In the genomic region with DNA sequence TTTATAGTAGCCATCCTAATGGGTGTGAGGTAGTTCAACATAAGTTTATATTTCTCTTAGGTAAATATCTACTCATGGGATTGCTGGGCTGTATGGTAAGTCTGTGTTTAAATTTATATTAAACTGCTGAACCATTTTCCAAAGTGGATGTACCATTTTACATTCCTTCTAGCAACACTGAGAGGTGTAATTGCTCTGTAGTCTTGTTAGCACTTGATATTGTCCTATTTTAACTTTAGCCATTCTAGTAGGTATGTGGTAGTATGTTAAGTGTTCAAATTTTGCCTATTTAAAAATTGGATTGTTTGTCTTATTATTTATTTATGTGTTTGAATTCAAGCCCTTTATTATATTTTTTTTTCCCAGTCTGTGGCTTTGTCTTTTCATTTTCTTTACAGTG, we compare ENCODE assay signal across 9 cellular contexts.
"Had no signal": no experiment of that assay in that cellular context is flagged by ENCODE, and none has a peak within 500 bp of the region (broad histone marks: within the 10 kb centered on the region; RNA-seq: fewer than 3 reads in every experiment).

No MANE protein-coding gene starts in this region.

- H3K4me3 Mint-ChIP-seq: HFFc6 had no signal

- H3K36me3 Mint-ChIP-seq: IgD-negative memory B cell had no signal

- H2AFZ ChIP-seq: GM23248 had no signal

- H3K9me3 Mint-ChIP-seq: HFFc6 had no signal

- H3K27me3 Mint-ChIP-seq: IgD-negative memory B cell had no signal

- ATAC-seq: HCT116 had no signal

- H3K9me3 ChIP-seq: HAP-1 had no signal

- FAIRE-seq: HTR-8/SVneo had no signal

- H3K9ac ChIP-seq: GM23248 had no signal

- H3K4me3 ChIP-seq: GM23248, HAP-1 had no signal

- H3K27ac ChIP-seq: GM23248 had no signal

- DNase-seq: GM23248, GOT3, H7, HFFc6, KG1 had no signal

- H3K27ac Mint-ChIP-seq: HFFc6 had no signal
